Comparison of ENCODE assay signal across 25 cellular contexts in genomic region chr4:173171987-173172386, GRCh38. TPM values are rescaled to one million over a fixed set of nuclear protein-coding genes. Genes with fewer than 3 reads are reported as not detected.
DNase-seq lines count a peak whose midpoint lies in the region; ATAC-seq, FAIRE-seq and TF ChIP-seq lines count a peak whose summit lies in the region.
"Had no signal": no experiment of that assay in that cellular context is flagged by ENCODE, and none has a peak within 500 bp of the region (broad histone marks: within the 10 kb centered on the region; RNA-seq: fewer than 3 reads in every experiment).

No MANE protein-coding gene starts in this region.

- no peaks in the 10 kb centered on the region for H3K27me3 ChIP-seq in K562 (ENCODE audit: control insufficient read depth in 2 of 2, insufficient read depth in 2 of 2, low read length in 2 of 2)

- H3K4me1 ChIP-seq in K562 (replicated peaks in 1 of 2; ENCODE audit: control insufficient read depth in 2 of 2, insufficient read depth in 2 of 2, low read length in 2 of 2): peaks cover 23 to 56% of the 10 kb centered on the region in 2 experiments

- H3K9me3 ChIP-seq in K562 (replicated peaks; ENCODE audit: control insufficient read depth, insufficient read depth, low read depth, low read length): no peaks in the 10 kb centered on the region
- H3K9me3 ChIP-seq: Caco-2, psoas muscle had no signal

- H3K27ac Mint-ChIP-seq in stimulated activated naive B cell treated with anti-CD40 and anti-IgM and Interleukin-4, amounts not matched to agents 10 μg/mL and 1 μg/mL and 100 μg/mL, for 72 hours: peak overlapping the region; percentile 65
- H3K27ac Mint-ChIP-seq: activated CD8-positive, alpha-beta T cell treated with anti-CD3 and anti-CD28 coated beads for 36 hours; activated naive CD8-positive, alpha-beta T cell treated with anti-CD3 and anti-CD28 coated beads, Interleukin-2, amount 10 ng/mL, durations not matched to agents 7 days and 5 days had no signal

- no peak for FAIRE-seq in K562 (lab: Jason Lieb, UNC)
- FAIRE-seq: astrocyte, HTR-8/SVneo, TTC549 had no signal

- peak overlapping the region; percentile 40 for H3K4me3 ChIP-seq in NB4 (ENCODE audit: low read depth, low read length)
- no peak overlapping the region for H3K4me3 ChIP-seq in K562
- H3K4me3 ChIP-seq: lung, psoas muscle had no signal

- no peak overlapping the region for H3K9ac ChIP-seq in K562 (ENCODE audit: insufficient read depth in 1 of 2, low read depth in 2 of 2, low read length in 2 of 2)

- H4K20me1 ChIP-seq in K562 (replicated peaks; ENCODE audit: control insufficient read depth, insufficient read depth, low read length): no peaks in the 10 kb centered on the region

- peaks cover 2 to 8% of the 10 kb centered on the region in 2 donors for H3K36me3 Mint-ChIP-seq in stimulated activated naive B cell treated with anti-CD40 and anti-IgM and Interleukin-4, amounts not matched to agents 10 μg/mL and 1 μg/mL and 100 μg/mL, for 72 hours
- H3K36me3 Mint-ChIP-seq: activated naive CD8-positive, alpha-beta T cell treated with anti-CD3 and anti-CD28 coated beads, Interleukin-2, amount 10 ng/mL, durations not matched to agents 7 days and 5 days had no signal

- H3K79me2 ChIP-seq in K562 (ENCODE audit: control insufficient read depth, insufficient read depth, low read length): peaks cover 96% of the 10 kb centered on the region

- no peaks in the 10 kb centered on the region for H3K36me3 ChIP-seq in K562 (ENCODE audit: control insufficient read depth, insufficient read depth, low read length)

- POLR2A ChIA-PET in K562 (lab: Yijun Ruan, JAX): interaction anchor here (1.3 kb wide), 1 partner anchor 9 kb away, joined by 3 read pairs; no protein-coding TSS in a partner anchor

- TF ChIP-seq CTCF in NB4 (IDR thresholded peaks at IDR 0.05; ENCODE audit: low read depth, low read length) (no peak), K562 (IDR thresholded peaks at IDR 0.05 in 2 of 3, conservative IDR thresholded peaks at IDR 0.05 in 1 of 3; ENCODE audit: insufficient read depth in 2 of 3, low read depth in 1 of 3, low read length in 3 of 3) (no peak)

- H3K9me3 Mint-ChIP-seq in stimulated activated naive B cell treated with anti-CD40 and anti-IgM and Interleukin-4, amounts not matched to agents 10 μg/mL and 1 μg/mL and 100 μg/mL, for 72 hours: no peaks in the 10 kb centered on the region
- H3K9me3 Mint-ChIP-seq: activated CD8-positive, alpha-beta T cell treated with anti-CD3 and anti-CD28 coated beads for 36 hours; activated naive CD8-positive, alpha-beta T cell treated with anti-CD3 and anti-CD28 coated beads, Interleukin-2, amount 10 ng/mL, durations not matched to agents 7 days and 5 days had no signal

- peaks cover 47 to 73% of the 10 kb centered on the region in 2 donors for H3K4me1 Mint-ChIP-seq in stimulated activated naive B cell treated with anti-CD40 and anti-IgM and Interleukin-4, amounts not matched to agents 10 μg/mL and 1 μg/mL and 100 μg/mL, for 72 hours

- TF ChIP-seq POLR2A in NB4 (IDR thresholded peaks at IDR 0.05; ENCODE audit: extremely low read depth, insufficient read length): no peak
- TF ChIP-seq POLR2A in K562 (conservative IDR thresholded peaks at IDR 0.05): no peak

- in situ Hi-C loops in K562 (cut with MboI): no loop called here

- no peak overlapping the region for H2AFZ ChIP-seq in K562 (ENCODE audit: low read depth, low read length)

- H3K4me2 ChIP-seq in K562 (ENCODE audit: insufficient read depth, low read length): no peak overlapping the region

- DNase-seq in DMS79 treated with DMSO at 0.1 percent for 48 hours (lab: John Stamatoyannopoulos, UW) (peak; percentile 7), DMS79 (lab: John Stamatoyannopoulos, UW) (no peak), NB4 (ENCODE audit: low read depth) (peak; percentile 55), K562 (ENCODE audit: extremely low read depth in 1 of 4, low spot score in 3 of 4) (no peak)
- no peak for DNase-seq in stimulated activated naive B cell treated with anti-CD40 and anti-IgM and Interleukin-4, amounts not matched to agents 10 μg/mL and 1 μg/mL and 100 μg/mL, for 72 hours
- DNase-seq: 8988T; activated CD4-positive, alpha-beta T cell treated with anti-CD3 and anti-CD28 coated beads for 1 hour; activated CD8-positive, alpha-beta T cell treated with anti-CD3 and anti-CD28 coated beads for 36 hours; activated effector memory CD4-positive, alpha-beta T cell treated with Interleukin-2 at 50 U/mL for 16 hours; activated naive CD8-positive, alpha-beta T cell treated with anti-CD3 and anti-CD28 coated beads, Interleukin-2, amount 10 ng/mL, durations not matched to agents 7 days and 5 days; Caco-2; central memory CD4-positive, alpha-beta T cell; NCI-H1092 treated with DMSO at 0.1 percent for 48 hours; NCI-H1930; NCI-H226; NCI-H748 treated with DMSO at 0.1 percent for 48 hours; psoas muscle had no signal

- ATAC-seq in K562 (no peak), HG02852 (IDR thresholded peaks at IDR 0.05; ENCODE audit: unreplicated experiment) (no peak), HG03095 (IDR thresholded peaks at IDR 0.05; ENCODE audit: unreplicated experiment) (no peak), GM18907 (IDR thresholded peaks at IDR 0.05; ENCODE audit: unreplicated experiment) (no peak)
- no peak for ATAC-seq in stimulated activated naive B cell treated with anti-CD40 and anti-IgM and Interleukin-4, amounts not matched to agents 10 μg/mL and 1 μg/mL and 100 μg/mL, for 72 hours (replicated peaks)
- ATAC-seq: activated CD8-positive, alpha-beta T cell treated with anti-CD3 and anti-CD28 coated beads for 36 hours; psoas muscle; Right ventricle myocardium inferior had no signal

- no peak for TF ChIP-seq EP300 in K562 (IDR thresholded peaks at IDR 0.05; ENCODE audit: low read length)

- intact Hi-C loops in K562 (cut with micrococcal nuclease): loop anchor here (1.0 to 5.0 kb wide), 5 partner anchors 45 to 147 kb away; no protein-coding TSS in a partner anchor

- no TSS peak for BruUV-seq in K562 (replicated peaks; lab: Mats Ljungman, UMichigan)

- CTCF ChIA-PET in K562 (lab: Yijun Ruan, JAX; ENCODE audit: low intra/inter-chr PET ratio): no interaction called here

- H3K9me1 ChIP-seq in K562 (ENCODE audit: control insufficient read depth, insufficient read depth, low read length): no peaks in the 10 kb centered on the region

- H3K27me3 Mint-ChIP-seq in stimulated activated naive B cell treated with anti-CD40 and anti-IgM and Interleukin-4, amounts not matched to agents 10 μg/mL and 1 μg/mL and 100 μg/mL, for 72 hours: no peaks in the 10 kb centered on the region
- H3K27me3 Mint-ChIP-seq: activated CD8-positive, alpha-beta T cell treated with anti-CD3 and anti-CD28 coated beads for 36 hours; activated naive CD8-positive, alpha-beta T cell treated with anti-CD3 and anti-CD28 coated beads, Interleukin-2, amount 10 ng/mL, durations not matched to agents 7 days and 5 days had no signal

- no peak overlapping the region for H3K27ac ChIP-seq in K562 (ENCODE audit: extremely low read depth, low read depth, low read length)
- H3K27ac ChIP-seq: psoas muscle had no signal

- no peak for TF ChIP-seq RAD21 in K562 (CRISPR knock-in tag; conservative IDR thresholded peaks at IDR 0.05 in 1 of 2, IDR thresholded peaks at IDR 0.05 in 1 of 2)

- H3K4me3 Mint-ChIP-seq in stimulated activated naive B cell treated with anti-CD40 and anti-IgM and Interleukin-4, amounts not matched to agents 10 μg/mL and 1 μg/mL and 100 μg/mL, for 72 hours: no peak overlapping the region
- H3K4me3 Mint-ChIP-seq: activated CD8-positive, alpha-beta T cell treated with anti-CD3 and anti-CD28 coated beads for 36 hours; activated naive CD8-positive, alpha-beta T cell treated with anti-CD3 and anti-CD28 coated beads, Interleukin-2, amount 10 ng/mL, durations not matched to agents 7 days and 5 days had no signal

- WGBS in K562 (ENCODE audit: insufficient coverage, low coverage, missing lambda C conversion rate): 52% methylated on average over 8 of the region's 8 CpGs

TF ChIP-seq in K562, 482 proteins besides CTCF, POLR2A, EP300 and RAD21:
- no peak for TF ChIP-seq POLR3A (IDR thresholded peaks at IDR 0.05; ENCODE audit: borderline replicate concordance, extremely low read depth, insufficient read depth, insufficient read length)
- TF ChIP-seq LCOR (CRISPR knock-in tag; IDR thresholded peaks at IDR 0.05): 0 out of 2 replicates have a peak, but pooled peaks have one; percentile 24
- peak; percentile 70 for TF ChIP-seq NFIC (IDR thresholded peaks at IDR 0.05)

RNA-seq across cellular contexts. Expression of gene GALNT7, which starts 3.4 kb away (rescaled TPM):
- 42.3 and 108 TPM in 2 replicates for total RNA-seq in K562 (2011; cell fraction: chromatin; rRNA removed; ENCODE audit: low replicate concordance)
- total RNA-seq in K562 (2011; cell fraction: nucleolus; rRNA removed): 23.0 and 36.6 TPM in 2 replicates
- 55.6 and 77.9 TPM in 2 replicates for total RNA-seq in K562 (2011; cell fraction: nucleoplasm; rRNA removed)
- total RNA-seq in K562 (2014; rRNA removed) (17.7 and 19.4 TPM in 2 replicates), K562 (2014; rRNA removed; fragmentation: Illumina TruSeq; extraction: Trizol) (33.4 and 38.6 TPM in 2 replicates), K562 (2015; rRNA removed; fragmentation: Illumina TruSeq; extraction: Trizol) (31.8 and 38.7 TPM in 2 replicates), K562 (2021) (31.1 and 33.2 TPM in 2 replicates)
- polyA plus RNA-seq in K562 (2011; rRNA removed) (21.3 and 33.2 TPM in 2 replicates), K562 (2014; fragmentation: Illumina TruSeq; extraction: Trizol) (27.3 and 32.8 TPM in 2 replicates), K562 (2014; fragmentation: Nextera tagmentation; extraction: Ambion mirVana) (10 to 100 TPM; 16.7 to 26.1 TPM), K562 (2014; rRNA removed) (21.1 and 21.6 TPM in 2 replicates)
- polyA plus RNA-seq in K562 (2011; cell fraction: cytosol; rRNA removed): 4.3 and 9.6 TPM in 2 replicates
- 29.3 and 34.4 TPM in 2 replicates for polyA plus RNA-seq in K562 (2011; cell fraction: nucleus; rRNA removed)
- polyA plus RNA-seq in K562 (2012): 21.2 and 27.6 TPM in 2 replicates
- polyA minus RNA-seq in K562 (2011; rRNA and poly(A)+ RNA removed): 50.8 and 57.2 TPM in 2 replicates
- 15.0 and 22.5 TPM in 2 replicates for polyA minus RNA-seq in K562 (2011; cell fraction: cytosol; rRNA and poly(A)+ RNA removed)
- 31.9 and 40.0 TPM in 2 replicates for polyA minus RNA-seq in K562 (2011; cell fraction: nucleus; rRNA and poly(A)+ RNA removed)

Comparison
In these comparisons a context has a peak if more than half of its experiments do, and no peak if none do; other contexts are left out.
1. DNase-seq: peak in DMS79 treated with DMSO at 0.1 percent for 48 hours (single experiment) and NB4 (single experiment); none in DMS79 (single experiment), K562 (0 of 4) and stimulated activated naive B cell treated with anti-CD40 and anti-IgM and Interleukin-4, amounts not matched to agents 10 μg/mL and 1 μg/mL and 100 μg/mL, for 72 hours (single experiment).